In the genomic region with DNA sequence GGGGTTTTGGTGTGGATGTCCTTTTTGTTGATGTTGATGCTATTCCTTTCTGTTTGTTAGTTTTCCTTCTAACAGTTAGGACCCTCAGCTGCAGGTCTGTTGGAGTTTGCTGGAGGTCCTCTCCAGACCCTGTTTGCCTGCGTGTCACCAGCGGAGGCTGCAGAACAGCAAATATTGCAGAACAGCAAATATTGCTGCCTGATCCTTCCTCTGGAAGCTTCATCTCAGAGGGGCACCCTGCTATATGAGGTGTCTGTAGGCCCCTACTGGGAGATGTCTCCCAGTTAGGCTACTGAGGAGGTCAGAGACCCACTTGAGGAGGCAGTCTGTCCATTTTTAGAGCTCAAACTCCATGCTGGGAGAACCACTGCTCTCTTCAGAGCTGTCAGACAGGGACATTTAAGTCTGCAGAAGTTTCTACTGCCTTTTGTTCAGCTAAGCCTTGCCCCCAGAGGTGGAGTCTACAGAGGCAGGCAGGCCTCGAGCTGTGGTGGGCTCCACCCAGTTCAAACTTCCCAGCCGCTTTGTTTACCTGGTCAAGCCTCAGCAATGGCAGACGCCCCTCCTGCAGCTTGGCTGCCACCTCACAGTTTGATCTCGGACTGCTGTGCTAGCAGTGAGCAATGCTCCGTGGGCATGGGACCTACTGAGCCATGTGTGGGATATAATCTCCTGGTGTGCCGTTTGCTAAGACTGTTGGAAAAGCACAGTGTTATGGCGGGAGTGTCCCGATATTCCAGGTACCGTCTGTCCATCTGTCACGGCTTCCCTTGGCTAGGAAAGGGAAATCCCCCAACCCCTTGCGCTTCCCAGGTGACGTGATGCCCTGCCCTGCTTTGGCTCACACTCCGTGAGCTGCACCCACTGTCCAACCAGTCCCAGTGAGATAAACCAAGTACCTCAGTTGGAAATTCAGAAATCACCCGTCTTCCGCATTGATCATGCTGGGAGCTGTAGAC, we compare ENCODE assay signal across 1 cellular context.
TF ChIP-seq lines count a peak whose summit lies in the region.

No MANE protein-coding gene starts in this region.

TF ChIP-seq in HepG2, 621 proteins besides CTCF, POLR2A, EP300 and RAD21 (continued from another document and continues in another):
- TF ChIP-seq THAP9 (CRISPR knock-in tag; IDR thresholded peaks at IDR 0.05; ENCODE audit: borderline replicate concordance): peak; percentile 84; the same call in 1 of the 2 replicates
- TF ChIP-seq YY1 (IDR thresholded peaks at IDR 0.05; ENCODE audit: insufficient read depth, insufficient replicate concordance, low read depth, low read length): peak; percentile 85
- TF ChIP-seq, protein P1, sequence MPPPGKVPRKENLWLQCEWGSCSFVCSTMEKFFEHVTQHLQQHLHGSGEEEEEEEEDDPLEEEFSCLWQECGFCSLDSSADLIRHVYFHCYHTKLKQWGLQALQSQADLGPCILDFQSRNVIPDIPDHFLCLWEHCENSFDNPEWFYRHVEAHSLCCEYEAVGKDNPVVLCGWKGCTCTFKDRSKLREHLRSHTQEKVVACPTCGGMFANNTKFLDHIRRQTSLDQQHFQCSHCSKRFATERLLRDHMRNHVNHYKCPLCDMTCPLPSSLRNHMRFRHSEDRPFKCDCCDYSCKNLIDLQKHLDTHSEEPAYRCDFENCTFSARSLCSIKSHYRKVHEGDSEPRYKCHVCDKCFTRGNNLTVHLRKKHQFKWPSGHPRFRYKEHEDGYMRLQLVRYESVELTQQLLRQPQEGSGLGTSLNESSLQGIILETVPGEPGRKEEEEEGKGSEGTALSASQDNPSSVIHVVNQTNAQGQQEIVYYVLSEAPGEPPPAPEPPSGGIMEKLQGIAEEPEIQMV (CRISPR knock-in tag; IDR thresholded peaks at IDR 0.05; ENCODE audit: low read depth): peak; percentile 75
- 0 out of 2 replicates have a peak, but pooled peaks have one; percentile 29 for TF ChIP-seq NFATC3 (CRISPR knock-in tag; IDR thresholded peaks at IDR 0.05)
- TF ChIP-seq, protein P2, sequence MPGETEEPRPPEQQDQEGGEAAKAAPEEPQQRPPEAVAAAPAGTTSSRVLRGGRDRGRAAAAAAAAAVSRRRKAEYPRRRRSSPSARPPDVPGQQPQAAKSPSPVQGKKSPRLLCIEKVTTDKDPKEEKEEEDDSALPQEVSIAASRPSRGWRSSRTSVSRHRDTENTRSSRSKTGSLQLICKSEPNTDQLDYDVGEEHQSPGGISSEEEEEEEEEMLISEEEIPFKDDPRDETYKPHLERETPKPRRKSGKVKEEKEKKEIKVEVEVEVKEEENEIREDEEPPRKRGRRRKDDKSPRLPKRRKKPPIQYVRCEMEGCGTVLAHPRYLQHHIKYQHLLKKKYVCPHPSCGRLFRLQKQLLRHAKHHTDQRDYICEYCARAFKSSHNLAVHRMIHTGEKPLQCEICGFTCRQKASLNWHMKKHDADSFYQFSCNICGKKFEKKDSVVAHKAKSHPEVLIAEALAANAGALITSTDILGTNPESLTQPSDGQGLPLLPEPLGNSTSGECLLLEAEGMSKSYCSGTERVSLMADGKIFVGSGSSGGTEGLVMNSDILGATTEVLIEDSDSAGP (CRISPR knock-in tag; IDR thresholded peaks at IDR 0.05; ENCODE audit: borderline replicate concordance): peak; percentile 71
- TF ChIP-seq ZNF891 (CRISPR knock-in tag; IDR thresholded peaks at IDR 0.05): peak; percentile 34; the same call in 1 of the 2 replicates
- 0 out of 2 replicates have a peak, but pooled peaks have one; percentile 22 for TF ChIP-seq MIER3 (CRISPR knock-in tag; IDR thresholded peaks at IDR 0.05; ENCODE audit: borderline replicate concordance)
- peak; percentile 82; the same call in 1 of the 2 replicates for TF ChIP-seq ZNF274 (CRISPR knock-in tag; IDR thresholded peaks at IDR 0.05)
- TF ChIP-seq ZNF121 (CRISPR knock-in tag; IDR thresholded peaks at IDR 0.05): peak; percentile 53; the same call in 1 of the 2 replicates
- peak; percentile 21; the same call in 1 of the 2 replicates for TF ChIP-seq ZNF614 (CRISPR knock-in tag; IDR thresholded peaks at IDR 0.05; ENCODE audit: borderline replicate concordance)
- TF ChIP-seq ZNF343 (CRISPR knock-in tag; IDR thresholded peaks at IDR 0.05): 0 out of 2 replicates have a peak, but pooled peaks have one; percentile 53
- peak; percentile 54; the same call in 1 of the 2 replicates for TF ChIP-seq MAX (IDR thresholded peaks at IDR 0.05)
- peak; percentile 31; the same call in 1 of the 2 replicates for TF ChIP-seq ZNF160 (CRISPR knock-in tag; IDR thresholded peaks at IDR 0.05)
- TF ChIP-seq ZNF83 (CRISPR knock-in tag; IDR thresholded peaks at IDR 0.05; ENCODE audit: borderline replicate concordance): 0 out of 2 replicates have a peak, but pooled peaks have one; percentile 1
- peak; percentile 48 for TF ChIP-seq HDAC1 (CRISPR knock-in tag; IDR thresholded peaks at IDR 0.05)
- TF ChIP-seq SMYD3 (CRISPR knock-in tag; IDR thresholded peaks at IDR 0.05): 0 out of 2 replicates have a peak, but pooled peaks have one; percentile 47
- peak; percentile 71 for TF ChIP-seq ZNF574 (CRISPR knock-in tag; IDR thresholded peaks at IDR 0.05)
- TF ChIP-seq ZMYM3 (CRISPR knock-in tag; IDR thresholded peaks at IDR 0.05): peak; percentile 64; the same call in 1 of the 2 replicates
- peak; percentile 64; the same call in 1 of the 2 replicates for TF ChIP-seq ZNF543 (CRISPR knock-in tag; IDR thresholded peaks at IDR 0.05)
- TF ChIP-seq ZNF407 (CRISPR knock-in tag; IDR thresholded peaks at IDR 0.05; ENCODE audit: not compliant biosample characterization): peak; percentile 39
- TF ChIP-seq ZNF512B (CRISPR knock-in tag; IDR thresholded peaks at IDR 0.05; ENCODE audit: borderline replicate concordance): 0 out of 2 replicates have a peak, but pooled peaks have one; percentile 37
- 0 out of 2 replicates have a peak, but pooled peaks have one; percentile 18 for TF ChIP-seq ISX (CRISPR knock-in tag; conservative IDR thresholded peaks at IDR 0.05)
